In genomic region chr18:57366528-57367081, GRCh38 we compare ENCODE assay signal across 10 cellular contexts. TPM values are rescaled to one million over a fixed set of nuclear protein-coding genes. Genes with fewer than 3 reads are reported as not detected.
"Had no signal": no experiment of that assay in that cellular context is flagged by ENCODE, and none has a peak within 500 bp of the region (broad histone marks: within the 10 kb centered on the region; RNA-seq: fewer than 3 reads in every experiment).

No MANE protein-coding gene starts in this region.

- H3K4me1 ChIP-seq: HAP-1 had no signal

- H3K4me3 ChIP-seq: GM23248, GM23338, HAP-1 had no signal

- DNase-seq: GM23248, GOT3, H7, H9, HCEC 1CT, HFFc6 had no signal

- H3K27ac ChIP-seq: GM23248 had no signal

- ATAC-seq: GM23338, HCT116 had no signal

- H3K36me3 ChIP-seq: HAP-1 had no signal

- H3K9me3 ChIP-seq: HAP-1 had no signal

RNA-seq across cellular contexts. Expression of gene ST8SIA3, which starts 14.2 kb away (rescaled TPM):
- total RNA-seq: GM23248, H4, HFFc6 had no signal
- polyA plus RNA-seq: GM23248 had no signal
